In genomic region chr10:121772406-121772805, GRCh38 we compare ENCODE assay signal across 25 cellular contexts.
DNase-seq lines count a peak whose midpoint lies in the region; TF ChIP-seq lines count a peak whose summit lies in the region.
"Had no signal": no experiment of that assay in that cellular context is flagged by ENCODE, and none has a peak within 500 bp of the region (broad histone marks: within the 10 kb centered on the region; RNA-seq: fewer than 3 reads in every experiment).

No MANE protein-coding gene starts in this region.

- H3K27me3 Mint-ChIP-seq in H9 (ENCODE audit: low read depth): no peaks in the 10 kb centered on the region
- H3K27me3 Mint-ChIP-seq: activated naive CD4-positive, alpha-beta T cell treated with anti-CD3 and anti-CD28 coated beads, Interleukin-2, amount 10 ng/mL, durations not matched to agents 7 days and 5 days; activated T-cell treated with anti-CD3 and anti-CD28 coated beads, Interleukin-2, amount 50 U/mL, for 24 hours; CD4-positive, alpha-beta memory T cell; central memory CD8-positive, alpha-beta T cell; natural killer cell treated with Interleukin-12 subunit alpha and Interleukin-12 subunit beta and Interleukin-15 and Interleukin-18, amount 100 ng/mL, for 72 hours; T-cell had no signal

- H3K9me3 Mint-ChIP-seq in H9: peaks cover 3 to 7% of the 10 kb centered on the region in 2 experiments; a peak in 4 of 5 replicates
- H3K9me3 Mint-ChIP-seq: activated naive CD4-positive, alpha-beta T cell treated with anti-CD3 and anti-CD28 coated beads, Interleukin-2, amount 10 ng/mL, durations not matched to agents 7 days and 5 days; central memory CD8-positive, alpha-beta T cell; natural killer cell treated with Interleukin-12 subunit alpha and Interleukin-12 subunit beta and Interleukin-15 and Interleukin-18, amount 100 ng/mL, for 72 hours had no signal

- H2BK5ac ChIP-seq in mesendoderm (ENCODE audit: low read length) (no peak overlapping the region), H9 (ENCODE audit: insufficient read length, low read length) (no peak overlapping the region)

- WGBS in mesendoderm (ENCODE audit: extremely low coverage, insufficient coverage, low lambda C conversion rate): no CpG with 5 or more reads among the region's 6 CpGs
- WGBS in H9 (ENCODE audit: extremely low coverage, insufficient read length, low lambda C conversion rate): no CpG with 5 or more reads among the region's 6 CpGs

- no peak overlapping the region for H4K8ac ChIP-seq in mesendoderm (ENCODE audit: low read depth, low read length)
- H4K8ac ChIP-seq in H9 (replicated peaks; ENCODE audit: insufficient read length, low read depth, low read length): no peak overlapping the region

- peaks cover 14% of the 10 kb centered on the region for H3K4me1 ChIP-seq in HUES48 (ENCODE audit: control insufficient read depth, insufficient read depth, low read length)
- peaks cover 2% of the 10 kb centered on the region for H3K4me1 ChIP-seq in mesendoderm (ENCODE audit: control insufficient read depth, low read depth, low read length)
- H3K4me1 ChIP-seq in uterus: peaks cover 0 to 4% of the 10 kb centered on the region in 2 donors
- H3K4me1 ChIP-seq in H9 (ENCODE audit: insufficient read depth, low read length): no peaks in the 10 kb centered on the region
- H3K4me1 ChIP-seq: testis had no signal

- H3K18ac ChIP-seq in mesendoderm (ENCODE audit: low read length) (no peak overlapping the region), H9 (ENCODE audit: insufficient read length, low read depth, low read length) (no peak overlapping the region)

- no peak overlapping the region for H3K4me2 ChIP-seq in mesendoderm (ENCODE audit: low read length)
- H3K4me2 ChIP-seq in H9 (ENCODE audit: insufficient read depth, insufficient read length, low read length): no peak overlapping the region

- H3T11ph ChIP-seq in H9 (ENCODE audit: low read length): no peak overlapping the region

- no peak overlapping the region for H3K23ac ChIP-seq in mesendoderm (ENCODE audit: low read length)
- no peak overlapping the region for H3K23ac ChIP-seq in H9 (ENCODE audit: insufficient read length, low read depth, low read length)

- H3K9ac ChIP-seq in HUES48 (ENCODE audit: low read depth, low read length) (no peak overlapping the region), mesendoderm (ENCODE audit: low read length) (no peak overlapping the region), H9 (ENCODE audit: extremely low read depth, insufficient read length, low read length) (no peak overlapping the region)

- no peak overlapping the region for H3K56ac ChIP-seq in mesendoderm (ENCODE audit: low read length)
- H3K56ac ChIP-seq in H9 (ENCODE audit: insufficient read length, low read depth, low read length): no peak overlapping the region

- no peak overlapping the region for H2AFZ ChIP-seq in H9 (ENCODE audit: low read length)

- H3K27ac ChIP-seq in HUES48 (ENCODE audit: low read depth, low read length): peak overlapping the region; percentile 46
- H3K27ac ChIP-seq in mesendoderm (ENCODE audit: low read depth, low read length): no peak overlapping the region
- peak overlapping the region; percentile 26 for H3K27ac ChIP-seq in uterus
- H3K27ac ChIP-seq in H9 (ENCODE audit: insufficient read length, low read depth, low read length): no peak overlapping the region
- H3K27ac ChIP-seq: testis had no signal

- intact Hi-C loops in uterus (cut with DNase I; ENCODE audit: low total_unique reads): no loop called here

- H3K14ac ChIP-seq in H9 (ENCODE audit: insufficient read depth, low read length): no peak overlapping the region

- no peaks in the 10 kb centered on the region for H3K23me2 ChIP-seq in H9 (ENCODE audit: insufficient read length, low read depth, low read length, poor library complexity, severe bottlenecking)

- H3K4me3 ChIP-seq in HUES48 (ENCODE audit: low read depth, low read length) (no peak overlapping the region), fibroblast of the aortic adventitia (ENCODE audit: low read depth, low read length) (no peak overlapping the region), mesendoderm (ENCODE audit: low read length) (no peak overlapping the region), uterus (no peak overlapping the region)
- H3K4me3 ChIP-seq: K562, testis had no signal

- H4K5ac ChIP-seq in mesendoderm (ENCODE audit: low read length) (no peak overlapping the region), H9 (ENCODE audit: insufficient read length, low read depth, low read length) (no peak overlapping the region)

- no peak overlapping the region for H2BK120ac ChIP-seq in mesendoderm (ENCODE audit: low read depth, low read length)
- no peak overlapping the region for H2BK120ac ChIP-seq in H9 (ENCODE audit: low read depth, low read length, poor library complexity, severe bottlenecking)

- peaks cover 4 to 9% of the 10 kb centered on the region in 2 experiments for H3K4me1 Mint-ChIP-seq in H9
- H3K4me1 Mint-ChIP-seq: activated naive CD4-positive, alpha-beta T cell treated with anti-CD3 and anti-CD28 coated beads, Interleukin-2, amount 10 ng/mL, durations not matched to agents 7 days and 5 days; CD4-positive, alpha-beta memory T cell had no signal

- H4K20me1 ChIP-seq in H9 (ENCODE audit: control insufficient read depth, insufficient read depth, insufficient read length): no peaks in the 10 kb centered on the region

- no peaks in the 10 kb centered on the region for H3K79me2 ChIP-seq in mesendoderm (ENCODE audit: control insufficient read depth, insufficient read depth, low read length)
- H3K79me2 ChIP-seq in H9 (ENCODE audit: insufficient read depth, low read length): no peaks in the 10 kb centered on the region

- peak overlapping the region in 1 of 3 experiments; percentile 40; a peak in 1 of 7 replicates for H3K27ac Mint-ChIP-seq in H9
- H3K27ac Mint-ChIP-seq: activated naive CD4-positive, alpha-beta T cell treated with anti-CD3 and anti-CD28 coated beads, Interleukin-2, amount 10 ng/mL, durations not matched to agents 7 days and 5 days; activated T-cell treated with anti-CD3 and anti-CD28 coated beads, Interleukin-2, amount 50 U/mL, for 24 hours; CD4-positive, alpha-beta memory T cell; natural killer cell treated with Interleukin-12 subunit alpha and Interleukin-12 subunit beta and Interleukin-15 and Interleukin-18, amount 100 ng/mL, for 72 hours; T-cell had no signal

- no peaks in the 10 kb centered on the region for H3K27me3 ChIP-seq in HUES48 (ENCODE audit: control insufficient read depth, insufficient read depth, low read length)
- H3K27me3 ChIP-seq in mesendoderm (ENCODE audit: insufficient read depth, low read length, poor library complexity): no peaks in the 10 kb centered on the region
- no peaks in the 10 kb centered on the region for H3K27me3 ChIP-seq in uterus
- H3K27me3 ChIP-seq in H9 (ENCODE audit: insufficient read depth, low read length): no peaks in the 10 kb centered on the region
- H3K27me3 ChIP-seq: testis had no signal

- no peaks in the 10 kb centered on the region; the same call in 1 of the 2 replicates for H3K9me3 ChIP-seq in HUES48 (ENCODE audit: control insufficient read depth, insufficient read depth, low read length)
- H3K9me3 ChIP-seq in uterus: no peaks in the 10 kb centered on the region
- H3K9me3 ChIP-seq in H9 (ENCODE audit: control insufficient read depth, low read depth, low read length): no peaks in the 10 kb centered on the region
- H3K9me3 ChIP-seq: testis had no signal

- H2BK12ac ChIP-seq in H9 (ENCODE audit: insufficient read length, low read depth, low read length): no peak overlapping the region

- peaks cover 7 to 20% (median 10%) of the 10 kb centered on the region in 3 experiments; a peak in 5 of 7 replicates for H3K36me3 Mint-ChIP-seq in H9 (ENCODE audit: insufficient read depth in 1 of 3, low read depth in 3 of 3)

- TF ChIP-seq CTCF in fibroblast of the aortic adventitia (IDR thresholded peaks at IDR 0.05; ENCODE audit: insufficient read depth, low read length) (no peak), uterus (IDR thresholded peaks at IDR 0.05) (no peak), H9 (conservative IDR thresholded peaks at IDR 0.05) (no peak)

- no peak for TF ChIP-seq POLR2A in uterus (IDR thresholded peaks at IDR 0.05)

- H2AK5ac ChIP-seq in mesendoderm (ENCODE audit: low read length) (no peak overlapping the region), H9 (ENCODE audit: insufficient read length, low read length) (no peak overlapping the region)

- H3K4me3 Mint-ChIP-seq in H9: no peak overlapping the region
- H3K4me3 Mint-ChIP-seq: activated naive CD4-positive, alpha-beta T cell treated with anti-CD3 and anti-CD28 coated beads, Interleukin-2, amount 10 ng/mL, durations not matched to agents 7 days and 5 days; activated T-cell treated with anti-CD3 and anti-CD28 coated beads, Interleukin-2, amount 50 U/mL, for 24 hours; central memory CD8-positive, alpha-beta T cell; natural killer cell treated with Interleukin-12 subunit alpha and Interleukin-12 subunit beta and Interleukin-15 and Interleukin-18, amount 100 ng/mL, for 72 hours; T-cell had no signal

- H2BK20ac ChIP-seq in H9 (ENCODE audit: low read depth, low read length, poor library complexity, severe bottlenecking): no peak overlapping the region

- DNase-seq in fibroblast of the aortic adventitia (ENCODE audit: low read depth) (peak; percentile 52), mesendoderm (peak; percentile 68), uterus (no peak), H9 (no peak), amygdala (lab: John Stamatoyannopoulos, UW) (no peak), SIG-M5 (lab: John Stamatoyannopoulos, UW) (no peak)
- DNase-seq: activated CD4-positive, alpha-beta T cell treated with anti-CD3 and anti-CD28 coated beads for 1 hour; activated CD8-positive, alpha-beta memory T cell treated with anti-CD3 and anti-CD28 coated beads for 24 hours; activated naive CD4-positive, alpha-beta T cell treated with anti-CD3 and anti-CD28 coated beads, Interleukin-2, amount 10 ng/mL, durations not matched to agents 7 days and 5 days; activated T-cell treated with anti-CD3 and anti-CD28 coated beads, Interleukin-2, amount 50 U/mL, for 24 hours; aorta; CD4-positive, alpha-beta memory T cell; dermis blood vessel endothelial cell; DMS153; NCI-H1417; NCI-H2081; NCI-H345; NCI-H82; stimulated activated naive CD4-positive, alpha-beta T cell treated with Interleukin-2 at 50 U/mL for 16 hours; T-cell; testis had no signal

- H3K79me1 ChIP-seq in mesendoderm (ENCODE audit: low read length) (no peaks in the 10 kb centered on the region), H9 (ENCODE audit: insufficient read depth, low read depth, low read length, poor library complexity, severe bottlenecking) (no peaks in the 10 kb centered on the region)

- no peak overlapping the region for H4K91ac ChIP-seq in H9 (ENCODE audit: insufficient read length, low read depth, low read length)

- H3K36me3 ChIP-seq in HUES48 (ENCODE audit: control insufficient read depth, insufficient read depth, low read length): no peaks in the 10 kb centered on the region
- H3K36me3 ChIP-seq in mesendoderm (ENCODE audit: control insufficient read depth, insufficient read depth, low read length): no peaks in the 10 kb centered on the region
- H3K36me3 ChIP-seq in uterus: no peaks in the 10 kb centered on the region

- H2BK15ac ChIP-seq in mesendoderm (replicated peaks; ENCODE audit: low read depth) (no peak overlapping the region), H9 (ENCODE audit: low read depth, low read length) (no peak overlapping the region)

- H3K4ac ChIP-seq in mesendoderm (ENCODE audit: low read depth, low read length) (no peak overlapping the region), H9 (ENCODE audit: low read depth, low read length) (no peak overlapping the region)

Comparison
In these comparisons a context has a peak if more than half of its experiments do, and no peak if none do; other contexts are left out.
1. H3K27ac ChIP-seq: peak in HUES48 (single experiment) and uterus (2 of 2); none in mesendoderm (single experiment) and H9 (single experiment).
2. DNase-seq: peak in fibroblast of the aortic adventitia (single experiment) and mesendoderm (single experiment); none in uterus (0 of 2), H9 (single experiment), amygdala (0 of 56) and SIG-M5 (single experiment).